ENCODE assay signal across 6 cellular contexts in genomic region chr11:64285885-64286800, GRCh38. TPM values are rescaled to one million over a fixed set of nuclear protein-coding genes. Genes with fewer than 3 reads are reported as not detected.
DNase-seq lines count a peak whose midpoint lies in the region; FAIRE-seq and TF ChIP-seq lines count a peak whose summit lies in the region.

No MANE protein-coding gene starts in this region.

- peak overlapping the region; percentile 49 for H2AFZ ChIP-seq in endothelial cell of umbilical vein (ENCODE audit: low read depth, low read length)

- H3K4me2 ChIP-seq in endothelial cell of umbilical vein (ENCODE audit: insufficient read depth, low read length) (peak overlapping the region; percentile 58), skeletal muscle satellite cell (ENCODE audit: low read length) (peak overlapping the region; percentile 99)

- TF ChIP-seq CTCF in GM12874 (IDR thresholded peaks at IDR 0.05; ENCODE audit: insufficient read depth, low read depth, low read length) (peak; percentile 49), endothelial cell of umbilical vein (IDR thresholded peaks at IDR 0.05; ENCODE audit: extremely low read depth in 1 of 2, insufficient read depth in 1 of 2, low read depth in 1 of 2, low read length in 2 of 2) (no peak)

- H3K27ac ChIP-seq in endothelial cell of umbilical vein (ENCODE audit: insufficient read depth, low read depth, low read length): no peak overlapping the region

- H3K4me1 ChIP-seq in endothelial cell of umbilical vein (ENCODE audit: control insufficient read depth, extremely low read depth, insufficient read depth, low read length) (peaks cover 11% of the 10 kb centered on the region), skeletal muscle satellite cell (ENCODE audit: control insufficient read depth, insufficient read depth, low read length) (peaks cover 20% of the 10 kb centered on the region)

- H3K9me3 ChIP-seq in endothelial cell of umbilical vein (replicated peaks; ENCODE audit: control insufficient read depth, insufficient read depth, low read length): no peaks in the 10 kb centered on the region
- H3K9me3 ChIP-seq in skeletal muscle satellite cell (replicated peaks; ENCODE audit: low read length): no peaks in the 10 kb centered on the region

- POLR2A ChIA-PET in endothelial cell of umbilical vein (lab: Charles Lee): no interaction called here

- H4K20me1 ChIP-seq in endothelial cell of umbilical vein (replicated peaks; ENCODE audit: control insufficient read depth, extremely low read depth, insufficient read depth, low read length): no peaks in the 10 kb centered on the region

- DNase-seq in NCI-H510A (lab: John Stamatoyannopoulos, UW) (peak; percentile 27), endothelial cell of umbilical vein (ENCODE audit: low read depth, low spot score) (no peak), pons (ENCODE audit: low spot score) (no peak)
- DNase-seq in central memory CD4-positive, alpha-beta T cell: no peak

- TF ChIP-seq POLR2A in endothelial cell of umbilical vein (IDR thresholded peaks at IDR 0.05; ENCODE audit: low read depth, low read length): peak; percentile 10

- no TSS peak for BruUV-seq in endothelial cell of umbilical vein (replicated peaks; lab: Mats Ljungman, UMichigan)

- CTCF ChIA-PET in endothelial cell of umbilical vein (lab: Charles Lee): interaction anchor here (2.2 to 3.5 kb wide), 3 partner anchors 15 to 69 kb away, joined by 8 to 26 read pairs (median 9); partner anchors contain the start of gene CATSPERZ

- dilution Hi-C loops in endothelial cell of umbilical vein (cut with MboI; ENCODE audit: extremely low pct_ligation_motif_present, low sequenced_read_pairs): no loop called here

- no peaks in the 10 kb centered on the region for H3K9me1 ChIP-seq in endothelial cell of umbilical vein (replicated peaks; ENCODE audit: control insufficient read depth, extremely low read depth, insufficient read depth, low read length)

- FAIRE-seq in endothelial cell of umbilical vein (lab: Jason Lieb, UNC): no peak

- peak overlapping the region; percentile 54 for H3K9ac ChIP-seq in endothelial cell of umbilical vein (replicated peaks; ENCODE audit: extremely low read depth, insufficient read depth, low read length)
- peak overlapping the region; percentile 88 for H3K9ac ChIP-seq in skeletal muscle satellite cell (ENCODE audit: low read depth, low read length)

- H3K4me3 ChIP-seq in endothelial cell of umbilical vein (replicated peaks in 1 of 3; ENCODE audit: insufficient read depth in 1 of 3, low read depth in 1 of 3, low read length in 3 of 3): peak overlapping the region; percentile 11 to 49 (median 42)
- H3K4me3 ChIP-seq in skeletal muscle satellite cell (ENCODE audit: low read length): peak overlapping the region; percentile 84

- intact Hi-C loops in endothelial cell of umbilical vein (cut with micrococcal nuclease): loop anchor here (1.0 to 5.0 kb wide), 5 partner anchors 16 to 99 kb away; partner anchors contain the start of genes ESRRA, PLCB3, PPP1R14B and STIP1

- peaks cover 0 to 5% of the 10 kb centered on the region in 2 experiments for H3K36me3 ChIP-seq in endothelial cell of umbilical vein (ENCODE audit: control insufficient read depth in 2 of 2, extremely low read depth in 1 of 2, insufficient read depth in 2 of 2, low read length in 2 of 2)
- H3K36me3 ChIP-seq in skeletal muscle satellite cell (ENCODE audit: insufficient read depth, low read length): no peaks in the 10 kb centered on the region

- peaks cover 2% of the 10 kb centered on the region for H3K79me2 ChIP-seq in endothelial cell of umbilical vein (ENCODE audit: control insufficient read depth, insufficient read depth, low read length)

- H3K27me3 ChIP-seq in endothelial cell of umbilical vein (ENCODE audit: control insufficient read depth in 2 of 2, insufficient read depth in 2 of 2, low read length in 2 of 2) (peaks cover 11 to 12% of the 10 kb centered on the region in 2 experiments), skeletal muscle satellite cell (ENCODE audit: control insufficient read depth, insufficient read depth, low read length) (peaks cover 11% of the 10 kb centered on the region)

TF ChIP-seq in endothelial cell of umbilical vein, 7 proteins besides CTCF, POLR2A, EP300 and RAD21:
- TF ChIP-seq MAX (IDR thresholded peaks at IDR 0.05; ENCODE audit: insufficient read depth, insufficient read length): no peak
- no peak for TF ChIP-seq GATA2 (IDR thresholded peaks at IDR 0.05; ENCODE audit: insufficient read depth, insufficient read length, low read depth, low read length)
- no peak for TF ChIP-seq MYC (IDR thresholded peaks at IDR 0.05; ENCODE audit: low read depth, low read length)
- no peak for TF ChIP-seq FOS (IDR thresholded peaks at IDR 0.05; ENCODE audit: borderline replicate concordance, insufficient read depth, low read length)
- no peak for TF ChIP-seq JUN (IDR thresholded peaks at IDR 0.05; ENCODE audit: borderline replicate concordance, insufficient read depth, insufficient read length, low read depth)
- TF ChIP-seq EZH2 (IDR thresholded peaks at IDR 0.05; ENCODE audit: borderline replicate concordance, low read depth, low read length, severe bottlenecking): no peak
- no peak for TF ChIP-seq POLR2AphosphoS5 (IDR thresholded peaks at IDR 0.05; ENCODE audit: insufficient read depth, low read depth, low read length)

RNA-seq across cellular contexts. Expression of gene GPR137, which starts 0.5 kb away (rescaled TPM):
- 42.5 and 46.0 TPM in 2 replicates for total RNA-seq in endothelial cell of umbilical vein
- 40.9 and 56.8 TPM in 2 replicates for polyA plus RNA-seq in endothelial cell of umbilical vein
- 20.5 and 26.1 TPM in 2 replicates for polyA plus RNA-seq in endothelial cell of umbilical vein (2011; cell fraction: cytosol; rRNA removed)
- polyA plus RNA-seq in endothelial cell of umbilical vein (2011; cell fraction: nucleus; rRNA removed): 43.2 and 49.1 TPM in 2 replicates
- 33.6 and 41.2 TPM in 2 replicates for polyA plus RNA-seq in endothelial cell of umbilical vein (2012)
- 19.0 and 20.2 TPM in 2 replicates for polyA minus RNA-seq in endothelial cell of umbilical vein
- polyA minus RNA-seq in endothelial cell of umbilical vein (2011; cell fraction: cytosol; rRNA and poly(A)+ RNA removed): 29.9 TPM
- polyA minus RNA-seq in endothelial cell of umbilical vein (2011; cell fraction: nucleus; rRNA and poly(A)+ RNA removed): 12.8 and 13.2 TPM in 2 replicates
- total RNA-seq in skeletal muscle satellite cell (2012; rRNA removed): 7.6 and 14.2 TPM in 2 replicates

RNA-seq across cellular contexts. Expression of gene BAD, which starts 1.7 kb away (rescaled TPM):
- 61.6 and 65.3 TPM in 2 replicates for total RNA-seq in endothelial cell of umbilical vein
- polyA plus RNA-seq in endothelial cell of umbilical vein: 88.0 and 100 TPM in 2 replicates
- 60.3 and 86.4 TPM in 2 replicates for polyA plus RNA-seq in endothelial cell of umbilical vein (2011; cell fraction: cytosol; rRNA removed)
- 21.1 and 25.9 TPM in 2 replicates for polyA plus RNA-seq in endothelial cell of umbilical vein (2011; cell fraction: nucleus; rRNA removed)
- 45.1 and 63.2 TPM in 2 replicates for polyA plus RNA-seq in endothelial cell of umbilical vein (2012)
- polyA minus RNA-seq in endothelial cell of umbilical vein: 12.9 and 14.2 TPM in 2 replicates
- polyA minus RNA-seq in endothelial cell of umbilical vein (2011; cell fraction: cytosol; rRNA and poly(A)+ RNA removed): 4.3 TPM
- 2.9 and 9.7 TPM in 2 replicates for polyA minus RNA-seq in endothelial cell of umbilical vein (2011; cell fraction: nucleus; rRNA and poly(A)+ RNA removed)
- 47.1 and 65.5 TPM in 2 replicates for total RNA-seq in skeletal muscle satellite cell (2012; rRNA removed)

RNA-seq across cellular contexts. Expression of gene KCNK4, which starts 5.0 kb away (rescaled TPM):
- 0.44 TPM in 1 of 2 replicates, not detected in the other for total RNA-seq in endothelial cell of umbilical vein
- 0.06 and 0.19 TPM in 2 replicates for polyA plus RNA-seq in endothelial cell of umbilical vein
- polyA plus RNA-seq in endothelial cell of umbilical vein (2011; cell fraction: cytosol; rRNA removed): not detected in 2 replicates
- polyA plus RNA-seq in endothelial cell of umbilical vein (2011; cell fraction: nucleus; rRNA removed): 0.17 and 0.24 TPM in 2 replicates
- not detected in 2 replicates for polyA plus RNA-seq in endothelial cell of umbilical vein (2012)
- polyA minus RNA-seq in endothelial cell of umbilical vein: 0.15 TPM in 1 of 2 replicates, not detected in the other
- not detected for polyA minus RNA-seq in endothelial cell of umbilical vein (2011; cell fraction: cytosol; rRNA and poly(A)+ RNA removed)
- polyA minus RNA-seq in endothelial cell of umbilical vein (2011; cell fraction: nucleus; rRNA and poly(A)+ RNA removed): not detected in 2 replicates
- under 0.01 TPM in 1 of 2 replicates, not detected in the other for total RNA-seq in skeletal muscle satellite cell (2012; rRNA removed)

RNA-seq across cellular contexts. Expression of gene CATSPERZ, which starts 14.0 kb away (rescaled TPM):
- not detected in 2 replicates for total RNA-seq in endothelial cell of umbilical vein
- polyA plus RNA-seq in endothelial cell of umbilical vein: 0.11 and 0.67 TPM in 2 replicates
- polyA plus RNA-seq in endothelial cell of umbilical vein (2011; cell fraction: cytosol; rRNA removed): 0.14 and 0.49 TPM in 2 replicates
- 0.48 TPM in 1 of 2 replicates, not detected in the other for polyA plus RNA-seq in endothelial cell of umbilical vein (2011; cell fraction: nucleus; rRNA removed)
- polyA plus RNA-seq in endothelial cell of umbilical vein (2012): not detected in 2 replicates
- polyA minus RNA-seq in endothelial cell of umbilical vein: not detected in 2 replicates
- polyA minus RNA-seq in endothelial cell of umbilical vein (2011; cell fraction: cytosol; rRNA and poly(A)+ RNA removed): not detected
- not detected in 2 replicates for polyA minus RNA-seq in endothelial cell of umbilical vein (2011; cell fraction: nucleus; rRNA and poly(A)+ RNA removed)
- total RNA-seq in skeletal muscle satellite cell (2012; rRNA removed): not detected in 2 replicates

RNA-seq across cellular contexts. Expression of gene ESRRA, which starts 19.2 kb away (rescaled TPM):
- 37.4 and 38.0 TPM in 2 replicates for total RNA-seq in endothelial cell of umbilical vein
- polyA plus RNA-seq in endothelial cell of umbilical vein: 17.2 and 18.8 TPM in 2 replicates
- 13.8 and 18.9 TPM in 2 replicates for polyA plus RNA-seq in endothelial cell of umbilical vein (2011; cell fraction: cytosol; rRNA removed)
- polyA plus RNA-seq in endothelial cell of umbilical vein (2011; cell fraction: nucleus; rRNA removed): 19.8 and 22.3 TPM in 2 replicates
- polyA plus RNA-seq in endothelial cell of umbilical vein (2012): 15.0 and 26.5 TPM in 2 replicates
- 10.6 and 13.0 TPM in 2 replicates for polyA minus RNA-seq in endothelial cell of umbilical vein
- polyA minus RNA-seq in endothelial cell of umbilical vein (2011; cell fraction: cytosol; rRNA and poly(A)+ RNA removed): 45.9 TPM
- polyA minus RNA-seq in endothelial cell of umbilical vein (2011; cell fraction: nucleus; rRNA and poly(A)+ RNA removed): 4.0 and 10.0 TPM in 2 replicates
- total RNA-seq in skeletal muscle satellite cell (2012; rRNA removed): 35.5 and 38.0 TPM in 2 replicates
